ENCODE assay signal across 2 cellular contexts in genomic region chr11:74743640-74744039, GRCh38.
A peak's percentile ranks its signal among the peaks of the same experiment; 100 is the strongest.
TF ChIP-seq lines count a peak whose summit lies in the region.

No MANE protein-coding gene starts in this region.

TF ChIP-seq in HEK293, 187 proteins besides CTCF, POLR2A, EP300 and RAD21:
- TF ChIP-seq ZBTB1 (tag by site-specific recombination; IDR thresholded peaks at IDR 0.05) = no peak
- peak; percentile 73 for TF ChIP-seq PRDM10 (tag by site-specific recombination; IDR thresholded peaks at IDR 0.05)
- TF ChIP-seq ZNF416 (tag by site-specific recombination; IDR thresholded peaks at IDR 0.05) = no peak
- no peak for TF ChIP-seq ZBTB17 (tag by site-specific recombination; IDR thresholded peaks at IDR 0.05)

TF ChIP-seq in K562, 482 proteins besides CTCF, POLR2A, EP300 and RAD21:
- TF ChIP-seq MCM3 (IDR thresholded peaks at IDR 0.05) (0 out of 2 replicates have a peak, but pooled peaks have one; percentile 26), CREBBP (IDR thresholded peaks at IDR 0.05; ENCODE audit: low read depth, low read length) (no peak), JUNB (CRISPR knock-in tag; conservative IDR thresholded peaks at IDR 0.05) (no peak), TAL1 (IDR thresholded peaks at IDR 0.05) (no peak), ZFPM2 (CRISPR knock-in tag; IDR thresholded peaks at IDR 0.05) (no peak), NR0B1 (IDR thresholded peaks at IDR 0.05; ENCODE audit: partially characterized antibody) (no peak), PRDM10 (IDR thresholded peaks at IDR 0.05; ENCODE audit: partially characterized antibody) (peak; percentile 90)
TF ChIP-seq in K562: peak in this region for 2.
